ENCODE assay signal across 8 cellular contexts in genomic region chr5:139765409-139766217, GRCh38. TPM values are rescaled to one million over a fixed set of nuclear protein-coding genes. Genes with fewer than 3 reads are reported as not detected.
A peak's percentile ranks its signal among the peaks of the same experiment; 100 is the strongest.
DNase-seq lines count a peak whose midpoint lies in the region; ATAC-seq, FAIRE-seq and TF ChIP-seq lines count a peak whose summit lies in the region.

No MANE protein-coding gene starts in this region.

- H3K36me3 ChIP-seq in kidney (ENCODE audit: control insufficient read depth in 1 of 2, insufficient read depth in 2 of 2, low read length in 2 of 2): no peaks in the 10 kb centered on the region

- H3K9ac ChIP-seq in kidney (ENCODE audit: low read length in 2 of 2): peak overlapping the region in 1 of 2 donors; percentile 31

- H3K4me1 Mint-ChIP-seq in central memory CD8-positive, alpha-beta T cell: peaks cover 22% of the 10 kb centered on the region

- H3K9me3 Mint-ChIP-seq in central memory CD8-positive, alpha-beta T cell: no peaks in the 10 kb centered on the region

- peaks cover 5% of the 10 kb centered on the region for H3K36me3 Mint-ChIP-seq in central memory CD8-positive, alpha-beta T cell (ENCODE audit: insufficient read depth)

- peak overlapping the region in 1 of 2 donors; percentile 61 for H3K4me3 ChIP-seq in kidney (ENCODE audit: low read length in 2 of 2)

- peaks cover 33% of the 10 kb centered on the region for H3K27me3 Mint-ChIP-seq in central memory CD8-positive, alpha-beta T cell

- peak overlapping the region; percentile 60 for H3K4me3 Mint-ChIP-seq in central memory CD8-positive, alpha-beta T cell

- TF ChIP-seq CTCF in kidney (IDR thresholded peaks at IDR 0.05; ENCODE audit: borderline replicate concordance, extremely low read depth, insufficient read depth): peak; percentile 87

- H3K27ac ChIP-seq in kidney (ENCODE audit: low read depth in 2 of 2, low read length in 2 of 2): peak overlapping the region in 1 of 2 donors; percentile 22

- no peaks in the 10 kb centered on the region for H3K9me3 ChIP-seq in kidney (ENCODE audit: control insufficient read depth in 1 of 2, low read length in 2 of 2)

- FAIRE-seq in kidney (lab: Jason Lieb, UNC): no peak

- DNase-seq in NCI-H1436 (lab: John Stamatoyannopoulos, UW) (peak; percentile 78), NCI-H1436 treated with DMSO at 0.1 percent for 48 hours (lab: John Stamatoyannopoulos, UW) (no peak), NCI-H1694 treated with DMSO at 0.1 percent for 48 hours (lab: John Stamatoyannopoulos, UW) (peak; percentile 70), kidney (peak; percentile 90)
- DNase-seq in activated CD4-positive, CD25-positive, alpha-beta regulatory T cell (lab: John Stamatoyannopoulos, UW): peak; percentile 75 to 87 (median 80)
- DNase-seq in central memory CD8-positive, alpha-beta T cell (ENCODE audit: low spot score in 2 of 2): peak; percentile 72 to 81
- DNase-seq in stimulated activated CD4-positive, alpha-beta T cell treated with anti-CD3 and anti-CD28 coated beads, Interleukin-15, amount 100 ng/mL, for 1 hour (ENCODE audit: low read depth in 1 of 2, low spot score in 1 of 2): peak; percentile 70 to 79

- peaks cover 8 to 18% of the 10 kb centered on the region in 2 donors for H3K4me1 ChIP-seq in kidney (ENCODE audit: control insufficient read depth in 1 of 2, insufficient read depth in 1 of 2, low read depth in 1 of 2, low read length in 2 of 2)

- peak; percentile 67 for ATAC-seq in HG02763 (IDR thresholded peaks at IDR 0.05; ENCODE audit: unreplicated experiment)
- ATAC-seq in central memory CD8-positive, alpha-beta T cell (replicated peaks; ENCODE audit: extremely low read depth, poor library complexity, severe bottlenecking): peak; percentile 83

- peak overlapping the region; percentile 68 for H3K27ac Mint-ChIP-seq in central memory CD8-positive, alpha-beta T cell (ENCODE audit: low read depth)

- intact Hi-C loops in kidney (cut with DNase I): loop anchor here (5.0 kb wide), 1 partner anchor 133 kb away; no protein-coding TSS in a partner anchor

RNA-seq across cellular contexts. Expression of gene PSD2, which starts 30.0 kb away (rescaled TPM):
- 0.13 TPM for total RNA-seq in kidney
- 0.09 TPM for polyA plus RNA-seq in kidney (ENCODE audit: insufficient read depth, low read depth, low replicate concordance)
